Comparison of ENCODE assay signal across 19 cellular contexts in the genomic region with DNA sequence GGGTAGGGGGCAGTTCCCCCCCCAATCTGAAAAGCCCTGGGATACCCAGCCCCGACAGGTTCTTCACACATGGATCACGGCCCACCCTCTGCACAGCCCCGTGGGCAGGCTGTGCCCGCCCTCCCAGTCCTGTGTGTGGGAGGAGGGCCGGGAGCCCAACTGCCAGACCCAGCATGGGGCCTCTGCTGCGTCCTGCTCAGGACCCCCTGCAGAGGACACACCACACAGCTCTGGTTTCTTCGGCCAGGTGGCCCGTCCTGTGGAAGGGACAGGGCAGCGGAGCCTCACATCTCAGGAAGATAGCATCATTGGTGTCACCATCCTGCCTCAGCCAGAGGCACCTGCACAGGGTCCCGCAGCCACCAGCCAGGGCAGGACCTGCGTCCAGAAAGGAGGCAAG.
"Had no signal": no experiment of that assay in that cellular context is flagged by ENCODE, and none has a peak within 500 bp of the region (broad histone marks: within the 10 kb centered on the region; RNA-seq: fewer than 3 reads in every experiment).

No MANE protein-coding gene starts in this region.

- H3K4me3 ChIP-seq: dorsolateral prefrontal cortex, esophagus muscularis mucosa, gastrocnemius medialis, heart right ventricle, left ventricle myocardium inferior, prostate gland, stomach had no signal

- H3K4me1 ChIP-seq: parathyroid adenoma had no signal

- H3K27me3 Mint-ChIP-seq: naive B cell; stimulated activated naive B cell treated with anti-CD40 and anti-IgM and Interleukin-4, amounts not matched to agents 10 μg/mL and 1 μg/mL and 100 μg/mL, for 72 hours had no signal

- H3K27ac ChIP-seq: dorsolateral prefrontal cortex, esophagus muscularis mucosa, gastrocnemius medialis, heart right ventricle, left ventricle myocardium inferior, parathyroid adenoma, prostate gland, stomach had no signal

- H3K36me3 ChIP-seq: gastrocnemius medialis, left ventricle myocardium inferior, prostate gland had no signal

- H3K27ac Mint-ChIP-seq: naive B cell; nephron; stimulated activated naive B cell treated with anti-CD40 and anti-IgM and Interleukin-4, amounts not matched to agents 10 μg/mL and 1 μg/mL and 100 μg/mL, for 72 hours had no signal

- H3K9me3 ChIP-seq: esophagus muscularis mucosa, gastrocnemius medialis, heart right ventricle, left ventricle myocardium inferior, prostate gland, stomach had no signal

- H3K4me3 Mint-ChIP-seq: naive B cell; nephron; stimulated activated naive B cell treated with anti-CD40 and anti-IgM and Interleukin-4, amounts not matched to agents 10 μg/mL and 1 μg/mL and 100 μg/mL, for 72 hours had no signal

- H3K27me3 ChIP-seq: dorsolateral prefrontal cortex, esophagus muscularis mucosa, gastrocnemius medialis, heart right ventricle, stomach had no signal

- ATAC-seq: gastrocnemius medialis; heart right ventricle; sciatic nerve; stimulated activated naive B cell treated with anti-CD40 and anti-IgM and Interleukin-4, amounts not matched to agents 10 μg/mL and 1 μg/mL and 100 μg/mL, for 72 hours had no signal

- DNase-seq: cortex of kidney; dorsolateral prefrontal cortex; effector CD8-positive, alpha-beta T cell; gastrocnemius medialis; hypothalamus; left ventricle myocardium inferior; mesendoderm; naive B cell; stimulated activated CD4-positive, alpha-beta T cell treated with anti-CD3 and anti-CD28 coated beads, Interleukin-2, amount 100 ng/mL, for 24 hours; stimulated activated CD4-positive, alpha-beta T cell treated with anti-CD3 and anti-CD28 coated beads, Interleukin-4, amount 100 ng/mL, for 4 hours; stimulated activated naive B cell treated with anti-CD40 and anti-IgM and Interleukin-4, amounts not matched to agents 10 μg/mL and 1 μg/mL and 100 μg/mL, for 72 hours; stomach; trophoblast cell had no signal

- H3K9me3 Mint-ChIP-seq: naive B cell; nephron; stimulated activated naive B cell treated with anti-CD40 and anti-IgM and Interleukin-4, amounts not matched to agents 10 μg/mL and 1 μg/mL and 100 μg/mL, for 72 hours had no signal
